In the genomic region with DNA sequence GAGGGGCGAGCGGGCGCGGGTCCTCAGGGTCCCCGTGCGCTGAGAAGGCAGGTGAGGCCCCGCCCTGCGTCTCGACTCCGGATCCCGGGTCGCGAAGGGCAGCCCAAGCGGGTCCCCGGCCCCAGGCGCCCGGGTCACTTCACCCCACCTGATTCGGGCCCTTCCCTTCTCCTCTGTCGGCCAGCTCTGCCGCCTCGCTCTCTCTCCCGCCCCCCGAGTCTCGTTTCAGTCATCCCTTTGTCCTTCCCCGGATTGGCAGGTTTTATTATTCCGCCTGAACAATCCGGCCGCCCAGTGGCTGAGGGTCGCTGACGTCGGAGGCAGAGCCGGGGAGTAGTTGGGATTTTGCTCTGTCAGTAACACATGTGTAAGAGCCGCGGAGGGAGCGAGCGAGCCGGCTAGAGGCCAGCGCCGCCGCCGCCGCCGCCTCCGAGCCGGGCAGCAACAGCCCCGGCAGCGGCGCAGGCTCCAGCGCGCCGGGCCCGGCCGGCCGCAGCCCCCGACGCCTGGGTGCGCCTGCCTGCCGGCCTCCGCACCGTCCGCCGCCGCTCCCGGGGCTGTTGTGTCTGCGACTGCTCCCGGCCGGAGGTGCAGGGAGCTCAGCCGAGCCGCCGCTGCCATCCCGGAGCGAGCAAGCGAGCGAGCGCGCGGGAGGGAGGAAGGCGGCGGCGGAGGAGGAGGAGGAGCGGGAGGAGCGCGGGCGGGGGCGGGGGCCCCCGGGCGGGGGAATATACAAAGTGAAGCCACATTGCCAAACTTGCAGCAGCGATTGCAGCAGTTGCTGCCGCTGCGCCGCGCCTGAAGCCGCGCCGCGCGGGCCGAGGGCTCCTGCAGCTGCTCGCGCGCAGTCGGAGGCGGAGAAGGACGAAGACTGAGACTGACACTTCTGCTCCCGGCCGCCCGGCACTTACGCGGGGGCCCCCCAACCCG, we compare ENCODE assay signal across 8 cellular contexts. TPM values are rescaled to one million over a fixed set of nuclear protein-coding genes. Genes with fewer than 3 reads are reported as not detected.
DNase-seq lines count a peak whose midpoint lies in the region; ATAC-seq and TF ChIP-seq lines count a peak whose summit lies in the region.

A gene with protein sequence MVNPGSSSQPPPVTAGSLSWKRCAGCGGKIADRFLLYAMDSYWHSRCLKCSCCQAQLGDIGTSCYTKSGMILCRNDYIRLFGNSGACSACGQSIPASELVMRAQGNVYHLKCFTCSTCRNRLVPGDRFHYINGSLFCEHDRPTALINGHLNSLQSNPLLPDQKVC (plus strand): TSS at position 760 of the 930 bp plus-strand sequence. CDS start 3,136 bp downstream, outside the sequence.

- H3K27ac ChIP-seq in foreskin keratinocyte (peak within 1 kb of the TSS; percentile 78), subcutaneous abdominal adipose tissue (ENCODE audit: low read depth, low read length) (peak within 1 kb of the TSS; percentile 91)

- ATAC-seq in foreskin keratinocyte, result peak; percentile 88

- H3K4me1 Mint-ChIP-seq in HFFc6 (ENCODE audit: low read depth), result peaks cover 22% of the 10 kb centered on the region

- DNase-seq in GM04504 (ENCODE audit: low read depth) (peak; percentile 95), HFFc6 (peak; percentile 99), NAMALWA (ENCODE audit: low spot score) (peak; percentile 97), SK-MEL-5 (ENCODE audit: low read depth, low spot score) (peak; percentile 94), foreskin keratinocyte (peak; percentile 91 to 93)
- peak; percentile 87 for DNase-seq in activated naive CD4-positive, alpha-beta T cell treated with Interleukin-2 at 50 U/mL for 16 hours

- H3K9me3 ChIP-seq in neuron (ENCODE audit: low read length) (no peaks in the 10 kb centered on the region), subcutaneous abdominal adipose tissue (ENCODE audit: control insufficient read depth in 5 of 5, low read length in 5 of 5) (no peaks in the 10 kb centered on the region)

- in situ Hi-C loops in SK-MEL-5 (cut with HindIII; ENCODE audit: low pct_unique_long_range_greater_than_20kb, low sequenced_read_pairs), result no loop called here

- H3K27me3 Mint-ChIP-seq in HFFc6 (ENCODE audit: insufficient read depth), result no peaks in the 10 kb centered on the region; the same call in 1 of the 2 replicates

- TF ChIP-seq CTCF in HFFc6 (IDR thresholded peaks at IDR 0.05), result no peak
- TF ChIP-seq CTCF in foreskin keratinocyte (conservative IDR thresholded peaks at IDR 0.05), result no peak

- peak within 1 kb of the TSS; percentile 94 for H3K27ac Mint-ChIP-seq in HFFc6

- H3K36me3 Mint-ChIP-seq in HFFc6 (ENCODE audit: low read depth), result peaks cover 16% of the 10 kb centered on the region

- peaks cover 13% of the 10 kb centered on the region for H3K4me1 ChIP-seq in foreskin keratinocyte
- peaks cover 15% of the 10 kb centered on the region for H3K4me1 ChIP-seq in neuron (ENCODE audit: insufficient read depth, low read length)
- peaks cover 4 to 42% (median 39%) of the 10 kb centered on the region in 5 donors for H3K4me1 ChIP-seq in subcutaneous abdominal adipose tissue (ENCODE audit: control insufficient read depth in 5 of 5, insufficient read depth in 5 of 5, low read length in 5 of 5)

- peak within 1 kb of the TSS; percentile 85 for H2AFZ ChIP-seq in neuron (ENCODE audit: low read depth, low read length)

- H3K9ac ChIP-seq in subcutaneous abdominal adipose tissue (ENCODE audit: low read length in 5 of 5), result peak within 1 kb of the TSS; percentile 69 to 97 (median 93)

- H3K36me3 ChIP-seq in neuron (ENCODE audit: insufficient read depth, low read length) (no peaks in the 10 kb centered on the region), subcutaneous abdominal adipose tissue (ENCODE audit: control insufficient read depth in 5 of 5, insufficient read depth in 5 of 5, low read length in 5 of 5) (no peaks in the 10 kb centered on the region)

- H3K9me3 Mint-ChIP-seq in HFFc6, result no peaks in the 10 kb centered on the region

- H3K27me3 ChIP-seq in foreskin keratinocyte, result no peaks in the 10 kb centered on the region
- no peaks in the 10 kb centered on the region for H3K27me3 ChIP-seq in neuron (ENCODE audit: insufficient read depth, low read length)
- H3K27me3 ChIP-seq in subcutaneous abdominal adipose tissue (ENCODE audit: control insufficient read depth in 5 of 5, insufficient read depth in 4 of 5, low read length in 5 of 5), result no peaks in the 10 kb centered on the region

- H3K4me3 Mint-ChIP-seq in HFFc6, result peak within 1 kb of the TSS; percentile 95

- H3K4me3 ChIP-seq in neuron (ENCODE audit: low read length), result peak within 1 kb of the TSS; percentile 53
- H3K4me3 ChIP-seq in subcutaneous abdominal adipose tissue (ENCODE audit: low read depth in 1 of 5, low read length in 5 of 5), result peak within 1 kb of the TSS; percentile 76 to 93 (median 88)

RNA-seq across cellular contexts. Expression of the gene that starts here (rescaled TPM):
- 10 to 100 TPM; 33.1 to 43.4 (median 38.3) TPM for total RNA-seq in HFFc6 (2021; fragmentation: NEBNext Ultra II Directional; extraction: Animal tissue kit (Norgen Biotek cat#: 25700))
- 13.7 and 17.6 TPM in 2 replicates for total RNA-seq in SK-MEL-5 (2014; rRNA removed; shearing (Covaris generic))
- polyA plus RNA-seq in SK-MEL-5 (2015; cell fraction: cytosol; rRNA removed), result 32.9 and 33.4 TPM in 2 replicates
- polyA plus RNA-seq in SK-MEL-5 (2015; cell fraction: nucleus; rRNA removed), result 28.1 and 37.8 TPM in 2 replicates
- total RNA-seq in foreskin keratinocyte, result 28.7 and 35.6 TPM in 2 replicates
- polyA plus RNA-seq in foreskin keratinocyte, result 32.5 and 37.4 TPM in 2 replicates

Comparison
In these comparisons a context has a peak if more than half of its experiments do, and no peak if none do; other contexts are left out.
1. Peak in every context shown above with its lines: DNase-seq, ATAC-seq, H3K4me3 ChIP-seq and H3K27ac ChIP-seq.